In the genomic region with DNA sequence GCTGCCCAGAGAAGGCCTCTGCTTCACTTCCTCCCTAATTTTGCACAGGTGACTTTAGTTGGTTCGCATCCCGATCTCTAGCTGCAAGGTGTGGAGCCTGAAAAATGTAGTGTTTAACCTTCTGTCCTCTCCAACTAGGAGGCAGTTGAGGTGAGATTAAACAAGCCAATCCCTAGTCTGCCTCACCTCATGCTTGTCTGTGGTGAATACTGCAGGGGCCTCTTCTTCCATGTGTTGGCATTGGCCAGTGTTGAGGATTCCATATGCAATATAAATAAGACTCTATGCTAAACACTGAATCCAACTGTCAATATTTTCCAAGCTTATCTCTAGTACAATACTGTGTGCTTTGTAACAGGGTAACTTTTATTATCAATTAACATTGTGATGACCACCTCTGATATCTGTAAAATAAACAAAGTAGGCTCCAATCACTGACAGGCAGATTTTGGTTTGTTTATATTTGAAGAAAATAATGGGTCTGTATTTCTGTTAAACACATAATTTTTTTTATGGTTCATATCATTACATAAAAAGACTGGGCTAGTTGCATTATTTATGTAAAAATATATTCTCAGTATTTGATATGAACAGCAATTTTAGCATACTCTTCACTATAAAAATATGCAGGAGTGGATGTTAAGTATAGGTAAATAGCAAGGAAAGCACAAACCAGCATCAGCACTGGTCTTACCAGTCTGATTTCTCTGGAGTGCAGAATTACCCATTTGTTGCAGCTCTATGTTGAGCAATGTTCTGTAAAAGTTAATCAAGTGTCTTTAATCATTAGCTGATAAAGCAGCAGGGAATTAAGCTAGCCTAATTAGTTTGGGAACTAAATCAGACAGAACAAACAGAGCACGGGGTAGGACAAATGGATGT, we compare ENCODE assay signal across 1 cellular context.
TF ChIP-seq lines count a peak whose summit lies in the region.

No MANE protein-coding gene starts in this region.

TF ChIP-seq in GM23338, 12 proteins besides CTCF, POLR2A, EP300 and RAD21 (continued from another document):
- TF ChIP-seq, protein P1, sequence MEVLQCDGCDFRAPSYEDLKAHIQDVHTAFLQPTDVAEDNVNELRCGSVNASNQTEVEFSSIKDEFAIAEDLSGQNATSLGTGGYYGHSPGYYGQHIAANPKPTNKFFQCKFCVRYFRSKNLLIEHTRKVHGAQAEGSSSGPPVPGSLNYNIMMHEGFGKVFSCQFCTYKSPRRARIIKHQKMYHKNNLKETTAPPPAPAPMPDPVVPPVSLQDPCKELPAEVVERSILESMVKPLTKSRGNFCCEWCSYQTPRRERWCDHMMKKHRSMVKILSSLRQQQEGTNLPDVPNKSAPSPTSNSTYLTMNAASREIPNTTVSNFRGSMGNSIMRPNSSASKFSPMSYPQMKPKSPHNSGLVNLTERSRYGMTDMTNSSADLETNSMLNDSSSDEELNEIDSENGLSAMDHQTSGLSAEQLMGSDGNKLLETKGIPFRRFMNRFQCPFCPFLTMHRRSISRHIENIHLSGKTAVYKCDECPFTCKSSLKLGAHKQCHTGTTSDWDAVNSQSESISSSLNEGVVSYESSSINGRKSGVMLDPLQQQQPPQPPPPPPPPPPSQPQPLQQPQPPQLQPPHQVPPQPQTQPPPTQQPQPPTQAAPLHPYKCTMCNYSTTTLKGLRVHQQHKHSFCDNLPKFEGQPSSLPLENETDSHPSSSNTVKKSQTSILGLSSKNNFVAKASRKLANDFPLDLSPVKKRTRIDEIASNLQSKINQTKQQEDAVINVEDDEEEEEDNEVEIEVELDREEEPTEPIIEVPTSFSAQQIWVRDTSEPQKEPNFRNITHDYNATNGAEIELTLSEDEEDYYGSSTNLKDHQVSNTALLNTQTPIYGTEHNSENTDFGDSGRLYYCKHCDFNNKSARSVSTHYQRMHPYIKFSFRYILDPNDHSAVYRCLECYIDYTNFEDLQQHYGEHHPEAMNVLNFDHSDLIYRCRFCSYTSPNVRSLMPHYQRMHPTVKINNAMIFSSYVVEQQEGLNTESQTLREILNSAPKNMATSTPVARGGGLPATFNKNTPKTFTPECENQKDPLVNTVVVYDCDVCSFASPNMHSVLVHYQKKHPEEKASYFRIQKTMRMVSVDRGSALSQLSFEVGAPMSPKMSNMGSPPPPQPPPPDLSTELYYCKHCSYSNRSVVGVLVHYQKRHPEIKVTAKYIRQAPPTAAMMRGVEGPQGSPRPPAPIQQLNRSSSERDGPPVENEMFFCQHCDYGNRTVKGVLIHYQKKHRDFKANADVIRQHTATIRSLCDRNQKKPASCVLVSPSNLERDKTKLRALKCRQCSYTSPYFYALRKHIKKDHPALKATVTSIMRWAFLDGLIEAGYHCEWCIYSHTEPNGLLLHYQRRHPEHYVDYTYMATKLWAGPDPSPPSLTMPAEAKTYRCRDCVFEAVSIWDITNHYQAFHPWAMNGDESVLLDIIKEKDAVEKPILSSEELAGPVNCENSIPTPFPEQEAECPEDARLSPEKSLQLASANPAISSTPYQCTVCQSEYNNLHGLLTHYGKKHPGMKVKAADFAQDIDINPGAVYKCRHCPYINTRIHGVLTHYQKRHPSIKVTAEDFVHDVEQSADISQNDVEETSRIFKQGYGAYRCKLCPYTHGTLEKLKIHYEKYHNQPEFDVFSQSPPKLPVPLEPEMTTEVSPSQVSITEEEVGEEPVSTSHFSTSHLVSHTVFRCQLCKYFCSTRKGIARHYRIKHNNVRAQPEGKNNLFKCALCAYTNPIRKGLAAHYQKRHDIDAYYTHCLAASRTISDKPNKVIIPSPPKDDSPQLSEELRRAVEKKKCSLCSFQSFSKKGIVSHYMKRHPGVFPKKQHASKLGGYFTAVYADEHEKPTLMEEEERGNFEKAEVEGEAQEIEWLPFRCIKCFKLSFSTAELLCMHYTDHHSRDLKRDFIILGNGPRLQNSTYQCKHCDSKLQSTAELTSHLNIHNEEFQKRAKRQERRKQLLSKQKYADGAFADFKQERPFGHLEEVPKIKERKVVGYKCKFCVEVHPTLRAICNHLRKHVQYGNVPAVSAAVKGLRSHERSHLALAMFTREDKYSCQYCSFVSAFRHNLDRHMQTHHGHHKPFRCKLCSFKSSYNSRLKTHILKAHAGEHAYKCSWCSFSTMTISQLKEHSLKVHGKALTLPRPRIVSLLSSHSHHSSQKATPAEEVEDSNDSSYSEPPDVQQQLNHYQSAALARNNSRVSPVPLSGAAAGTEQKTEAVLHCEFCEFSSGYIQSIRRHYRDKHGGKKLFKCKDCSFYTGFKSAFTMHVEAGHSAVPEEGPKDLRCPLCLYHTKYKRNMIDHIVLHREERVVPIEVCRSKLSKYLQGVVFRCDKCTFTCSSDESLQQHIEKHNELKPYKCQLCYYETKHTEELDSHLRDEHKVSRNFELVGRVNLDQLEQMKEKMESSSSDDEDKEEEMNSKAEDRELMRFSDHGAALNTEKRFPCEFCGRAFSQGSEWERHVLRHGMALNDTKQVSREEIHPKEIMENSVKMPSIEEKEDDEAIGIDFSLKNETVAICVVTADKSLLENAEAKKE (CRISPR knock-in tag; IDR thresholded peaks at IDR 0.05): no peak
- TF ChIP-seq, protein P2, sequence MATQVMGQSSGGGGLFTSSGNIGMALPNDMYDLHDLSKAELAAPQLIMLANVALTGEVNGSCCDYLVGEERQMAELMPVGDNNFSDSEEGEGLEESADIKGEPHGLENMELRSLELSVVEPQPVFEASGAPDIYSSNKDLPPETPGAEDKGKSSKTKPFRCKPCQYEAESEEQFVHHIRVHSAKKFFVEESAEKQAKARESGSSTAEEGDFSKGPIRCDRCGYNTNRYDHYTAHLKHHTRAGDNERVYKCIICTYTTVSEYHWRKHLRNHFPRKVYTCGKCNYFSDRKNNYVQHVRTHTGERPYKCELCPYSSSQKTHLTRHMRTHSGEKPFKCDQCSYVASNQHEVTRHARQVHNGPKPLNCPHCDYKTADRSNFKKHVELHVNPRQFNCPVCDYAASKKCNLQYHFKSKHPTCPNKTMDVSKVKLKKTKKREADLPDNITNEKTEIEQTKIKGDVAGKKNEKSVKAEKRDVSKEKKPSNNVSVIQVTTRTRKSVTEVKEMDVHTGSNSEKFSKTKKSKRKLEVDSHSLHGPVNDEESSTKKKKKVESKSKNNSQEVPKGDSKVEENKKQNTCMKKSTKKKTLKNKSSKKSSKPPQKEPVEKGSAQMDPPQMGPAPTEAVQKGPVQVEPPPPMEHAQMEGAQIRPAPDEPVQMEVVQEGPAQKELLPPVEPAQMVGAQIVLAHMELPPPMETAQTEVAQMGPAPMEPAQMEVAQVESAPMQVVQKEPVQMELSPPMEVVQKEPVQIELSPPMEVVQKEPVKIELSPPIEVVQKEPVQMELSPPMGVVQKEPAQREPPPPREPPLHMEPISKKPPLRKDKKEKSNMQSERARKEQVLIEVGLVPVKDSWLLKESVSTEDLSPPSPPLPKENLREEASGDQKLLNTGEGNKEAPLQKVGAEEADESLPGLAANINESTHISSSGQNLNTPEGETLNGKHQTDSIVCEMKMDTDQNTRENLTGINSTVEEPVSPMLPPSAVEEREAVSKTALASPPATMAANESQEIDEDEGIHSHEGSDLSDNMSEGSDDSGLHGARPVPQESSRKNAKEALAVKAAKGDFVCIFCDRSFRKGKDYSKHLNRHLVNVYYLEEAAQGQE (IDR thresholded peaks at IDR 0.05; ENCODE audit: unreplicated experiment): no peak
- TF ChIP-seq EZH2phosphoT487 (IDR thresholded peaks at IDR 0.05; ENCODE audit: unreplicated experiment): no peak
